Comparison of ENCODE assay signal across 8 cellular contexts in genomic region chr12:95942106-95942531, GRCh38. TPM values are rescaled to one million over a fixed set of nuclear protein-coding genes. Genes with fewer than 3 reads are reported as not detected.
DNase-seq lines count a peak whose midpoint lies in the region; ATAC-seq and TF ChIP-seq lines count a peak whose summit lies in the region.

No MANE protein-coding gene starts in this region.

- H3K9me3 ChIP-seq in neutrophil: no peaks in the 10 kb centered on the region

- H3K36me3 Mint-ChIP-seq in activated CD4-positive, alpha-beta T cell treated with anti-CD3 and anti-CD28 coated beads for 36 hours (ENCODE audit: low read depth): no peaks in the 10 kb centered on the region
- no peaks in the 10 kb centered on the region for H3K36me3 Mint-ChIP-seq in endothelial cell (ENCODE audit: low read depth, unreplicated experiment)

- peaks cover 25% of the 10 kb centered on the region for H3K27me3 ChIP-seq in neutrophil

- H3K4me3 Mint-ChIP-seq in activated CD4-positive, alpha-beta T cell treated with anti-CD3 and anti-CD28 coated beads for 36 hours: peak overlapping the region; percentile 84
- peak overlapping the region; percentile 82 for H3K4me3 Mint-ChIP-seq in endothelial cell (ENCODE audit: unreplicated experiment)

- no peak for DNase-seq in activated CD4-positive, alpha-beta T cell treated with anti-CD3 and anti-CD28 coated beads for 36 hours
- DNase-seq in activated CD4-positive, alpha-beta T cell treated with anti-CD3 and anti-CD28 coated beads for 4 hours: no peak
- DNase-seq in OCI-M1 (lab: John Stamatoyannopoulos, UW) (peak; percentile 26), endothelial cell (ENCODE audit: low spot score) (no peak), NCI-H128 (lab: John Stamatoyannopoulos, UW; ENCODE audit: unreplicated experiment) (no peak), AG08396 (ENCODE audit: low spot score) (no peak), retina (no peak)

- POLR2A ChIA-PET in activated CD4-positive, alpha-beta T cell treated with anti-CD3 and anti-CD28 coated beads for 36 hours (lab: Charles Lee): interaction anchor here (0.6 to 0.7 kb wide), 2 partner anchors 13 to 448 kb away, joined by 3 to 6 read pairs; no protein-coding TSS in a partner anchor

- peak overlapping the region; percentile 80 to 90 for H3K4me3 ChIP-seq in neutrophil (ENCODE audit: low read depth in 1 of 2, low read length in 1 of 2)

- H3K4me1 ChIP-seq in neutrophil (ENCODE audit: control insufficient read depth in 1 of 2, insufficient read depth in 1 of 2, low read depth in 1 of 2, low read length in 1 of 2): peaks cover 10 to 12% of the 10 kb centered on the region in 2 experiments

- H3K27ac ChIP-seq in neutrophil: peak overlapping the region; percentile 41

- peaks cover 4% of the 10 kb centered on the region for H3K4me1 Mint-ChIP-seq in activated CD4-positive, alpha-beta T cell treated with anti-CD3 and anti-CD28 coated beads for 36 hours
- no peaks in the 10 kb centered on the region for H3K4me1 Mint-ChIP-seq in endothelial cell (ENCODE audit: unreplicated experiment)

- H3K27me3 Mint-ChIP-seq in activated CD4-positive, alpha-beta T cell treated with anti-CD3 and anti-CD28 coated beads for 36 hours: no peaks in the 10 kb centered on the region
- peaks cover 2% of the 10 kb centered on the region for H3K27me3 Mint-ChIP-seq in endothelial cell (ENCODE audit: unreplicated experiment)

- TF ChIP-seq CTCF in endothelial cell (IDR thresholded peaks at IDR 0.05; ENCODE audit: unreplicated experiment): no peak
- TF ChIP-seq CTCF in neutrophil (IDR thresholded peaks at IDR 0.05): no peak

- no peaks in the 10 kb centered on the region for H3K9me3 Mint-ChIP-seq in activated CD4-positive, alpha-beta T cell treated with anti-CD3 and anti-CD28 coated beads for 36 hours (ENCODE audit: low read depth)
- H3K9me3 Mint-ChIP-seq in endothelial cell (ENCODE audit: unreplicated experiment): no peaks in the 10 kb centered on the region

- intact Hi-C loops in activated CD4-positive, alpha-beta T cell treated with anti-CD3 and anti-CD28 coated beads for 36 hours (cut with DNase I, micrococcal nuclease): loop anchor here (2.0 to 10.0 kb wide), 9 partner anchors 23 to 940 kb away; partner anchors contain the start of genes LTA4H (in 2 of the 2), SNRPF (in 2 of the 2), FGD6 (in 1 of the 2) and METAP2 (in 1 of the 2)

- ATAC-seq in activated CD4-positive, alpha-beta T cell treated with anti-CD3 and anti-CD28 coated beads for 36 hours: no peak

- no peaks in the 10 kb centered on the region for H3K36me3 ChIP-seq in neutrophil

- CTCF ChIA-PET in activated CD4-positive, alpha-beta T cell treated with anti-CD3 and anti-CD28 coated beads for 36 hours (lab: Charles Lee): interaction anchor here (0.6 to 6.1 kb wide), 5 partner anchors 11 to 981 kb away, joined by 3 to 42 read pairs (median 20); no protein-coding TSS in a partner anchor

- peak overlapping the region; percentile 91 for H3K27ac Mint-ChIP-seq in activated CD4-positive, alpha-beta T cell treated with anti-CD3 and anti-CD28 coated beads for 36 hours
- H3K27ac Mint-ChIP-seq in endothelial cell (ENCODE audit: unreplicated experiment): no peak overlapping the region

RNA-seq across cellular contexts. Expression of gene CCDC38, which starts 0.3 kb away (rescaled TPM):
- under 1 TPM in 1 of 2 experiments, not detected in 1; 0.21 TPM for total RNA-seq in activated CD4-positive, alpha-beta T cell treated with anti-CD3 and anti-CD28 coated beads for 36 hours
- not detected for total RNA-seq in endothelial cell (ENCODE audit: unreplicated experiment)

RNA-seq across cellular contexts. Expression of gene AMDHD1, which starts 1.0 kb away (rescaled TPM):
- total RNA-seq in activated CD4-positive, alpha-beta T cell treated with anti-CD3 and anti-CD28 coated beads for 36 hours: 1 to 10 TPM; 1.4 to 1.7 TPM
- not detected for total RNA-seq in endothelial cell (ENCODE audit: unreplicated experiment)

RNA-seq across cellular contexts. Expression of gene HAL, which starts 54.0 kb away (rescaled TPM):
- total RNA-seq in activated CD4-positive, alpha-beta T cell treated with anti-CD3 and anti-CD28 coated beads for 36 hours: under 1 TPM; 0.25 to 0.40 TPM
- total RNA-seq in endothelial cell (ENCODE audit: unreplicated experiment): 1.1 TPM
